Comparison of ENCODE assay signal across 17 cellular contexts in the genomic region with DNA sequence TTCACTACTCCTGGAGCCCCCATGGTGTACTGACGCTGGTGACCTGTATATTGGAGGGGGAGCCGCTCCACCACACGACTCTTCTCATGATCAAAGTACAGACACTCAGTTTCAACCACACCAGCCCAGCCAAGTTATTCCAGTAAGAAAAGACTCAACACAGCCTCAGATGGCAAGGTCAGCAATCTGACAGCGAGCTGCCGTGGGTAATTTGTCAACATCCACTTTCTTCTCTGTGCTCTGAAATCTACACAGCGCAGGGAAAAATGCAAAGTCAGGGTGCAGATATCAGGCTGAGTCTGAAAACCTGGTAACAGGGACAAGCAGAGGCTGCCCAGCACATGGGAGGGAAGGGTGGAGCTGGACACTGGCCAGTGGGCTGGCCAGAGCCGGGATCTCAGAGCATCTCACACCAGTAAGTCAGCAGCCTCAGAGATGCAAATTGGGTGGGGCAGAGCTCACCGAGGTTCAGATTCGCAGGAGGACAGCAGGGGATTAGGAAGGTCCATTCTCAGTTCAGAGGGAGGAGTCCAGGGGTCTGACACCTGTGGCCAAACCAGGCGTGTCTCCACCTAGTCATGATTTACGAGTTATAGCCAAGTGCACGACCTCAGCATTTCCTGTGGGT. TPM values are rescaled to one million over a fixed set of nuclear protein-coding genes. Genes with fewer than 3 reads are reported as not detected.
DNase-seq lines count a peak whose midpoint lies in the region; ATAC-seq, FAIRE-seq and TF ChIP-seq lines count a peak whose summit lies in the region.
"Had no signal": no experiment of that assay in that cellular context is flagged by ENCODE, and none has a peak within 500 bp of the region (broad histone marks: within the 10 kb centered on the region; RNA-seq: fewer than 3 reads in every experiment).

No MANE protein-coding gene starts in this region.

- no peak overlapping the region for H3K4me3 ChIP-seq in HCT116 (replicated peaks in 1 of 2; ENCODE audit: low read depth in 1 of 2, low read length in 2 of 2)
- no peak overlapping the region for H3K4me3 ChIP-seq in fibroblast of pulmonary artery (replicated peaks; ENCODE audit: low read depth, low read length)
- H3K4me3 ChIP-seq in pancreas = no peak overlapping the region
- H3K4me3 ChIP-seq: ascending aorta, gastroesophageal sphincter, prostate gland, SJSA1 had no signal

- no peaks in the 10 kb centered on the region for H3K9me2 ChIP-seq in HCT116 (ENCODE audit: insufficient read depth)

- intact Hi-C loops in HCT116 (cut with micrococcal nuclease) = no loop called here
- intact Hi-C loops in pancreas (cut with DNase I) = no loop called here

- no peak for TF ChIP-seq POLR2A in HCT116 (IDR thresholded peaks at IDR 0.05; ENCODE audit: borderline replicate concordance, extremely low read depth, insufficient read depth, insufficient read length)

- no peak overlapping the region for H3K27ac ChIP-seq in HCT116 (ENCODE audit: low read depth, low read length)
- H3K27ac ChIP-seq in RWPE1 = peak overlapping the region; percentile 28
- H3K27ac ChIP-seq in pancreas = no peak overlapping the region
- H3K27ac ChIP-seq: ascending aorta, gastroesophageal sphincter, prostate gland, SJSA1 had no signal

- RAD21 ChIA-PET in HCT116 (lab: Charles Lee; ENCODE audit: low non-redundant PET in 1 of 2, low total read pairs in 2 of 2, uncharacterized antibody in 2 of 2, unreplicated experiment in 2 of 2) = no interaction called here

- POLR2A ChIA-PET in HCT116 (lab: Charles Lee) (no interaction called here), RWPE1 (lab: Yijun Ruan, JAX; ENCODE audit: low non-redundant PET) (no interaction called here)

- no peak for FAIRE-seq in pancreas (lab: Jason Lieb, UNC)

- CTCF ChIA-PET in HCT116 (lab: Charles Lee) (no interaction called here), RWPE1 (lab: Yijun Ruan, JAX) (interaction anchor here (0.6 kb wide), 1 partner anchor 419 kb away, joined by 3 read pairs; no protein-coding TSS in a partner anchor)

- 15 to 17% methylated on average over 12 of the region's 12 CpGs for WGBS in pancreas, 2 donors

- H3K9me3 ChIP-seq in HCT116 (ENCODE audit: control insufficient read depth in 1 of 2, insufficient read depth in 1 of 2, low read depth in 1 of 2, low read length in 2 of 2) = no peaks in the 10 kb centered on the region; a peak in 1 of 4 replicates
- H3K9me3 ChIP-seq in pancreas = no peaks in the 10 kb centered on the region
- H3K9me3 ChIP-seq: ascending aorta, gastroesophageal sphincter, prostate gland, SJSA1 had no signal

- H3K27me3 ChIP-seq in HCT116 (ENCODE audit: insufficient read depth, low read length) (no peaks in the 10 kb centered on the region), pancreas (no peaks in the 10 kb centered on the region)
- H3K27me3 ChIP-seq: ascending aorta, gastroesophageal sphincter had no signal

- no peak overlapping the region for H3K4me3 Mint-ChIP-seq in activated T-cell treated with anti-CD3 and anti-CD28 coated beads, Interleukin-2, amount 50 U/mL, for 72 hours
- H3K4me3 Mint-ChIP-seq: activated CD4-positive, alpha-beta memory T cell treated with anti-CD3 and anti-CD28 coated beads for 36 hours; activated T-helper 17 cell treated with anti-CD3 and anti-CD28 coated beads, Interleukin-2, amount 50 U/mL, for 72 hours; immature natural killer cell had no signal

- ATAC-seq in HCT116 (peak; percentile 55), pancreas (peak; percentile 64 to 75 (median 68))
- ATAC-seq in activated T-cell treated with anti-CD3 and anti-CD28 coated beads, Interleukin-2, amount 50 U/mL, for 72 hours (replicated peaks in 1 of 2) = no peak
- ATAC-seq: activated T-helper 17 cell treated with anti-CD3 and anti-CD28 coated beads, Interleukin-2, amount 50 U/mL, for 72 hours; gastroesophageal sphincter had no signal

- H3K36me3 ChIP-seq in HCT116 (ENCODE audit: control insufficient read depth in 1 of 2, insufficient read depth in 2 of 2, low read length in 2 of 2) = no peaks in the 10 kb centered on the region
- no peaks in the 10 kb centered on the region for H3K36me3 ChIP-seq in pancreas
- H3K36me3 ChIP-seq: ascending aorta, gastroesophageal sphincter, prostate gland, SJSA1 had no signal

- no peaks in the 10 kb centered on the region for H3K9me3 Mint-ChIP-seq in activated T-cell treated with anti-CD3 and anti-CD28 coated beads, Interleukin-2, amount 50 U/mL, for 72 hours
- H3K9me3 Mint-ChIP-seq: activated CD4-positive, alpha-beta memory T cell treated with anti-CD3 and anti-CD28 coated beads for 36 hours; activated T-helper 17 cell treated with anti-CD3 and anti-CD28 coated beads, Interleukin-2, amount 50 U/mL, for 72 hours; immature natural killer cell had no signal

- H3K27me3 Mint-ChIP-seq in activated T-cell treated with anti-CD3 and anti-CD28 coated beads, Interleukin-2, amount 50 U/mL, for 72 hours (ENCODE audit: low read depth) = peaks cover 13% of the 10 kb centered on the region

- H3K4me2 ChIP-seq in HCT116 (ENCODE audit: low read length) = peak overlapping the region; percentile 26

- TF ChIP-seq RAD21 in HCT116 (IDR thresholded peaks at IDR 0.05; ENCODE audit: low read depth) = no peak

- H3K4me1 Mint-ChIP-seq in activated T-cell treated with anti-CD3 and anti-CD28 coated beads, Interleukin-2, amount 50 U/mL, for 72 hours (ENCODE audit: low read depth) = no peaks in the 10 kb centered on the region
- H3K4me1 Mint-ChIP-seq: activated T-helper 17 cell treated with anti-CD3 and anti-CD28 coated beads, Interleukin-2, amount 50 U/mL, for 72 hours; CD14-positive monocyte had no signal

- H4K20me1 ChIP-seq in HCT116 (ENCODE audit: insufficient read depth) = no peaks in the 10 kb centered on the region

- H3K9ac ChIP-seq in HCT116 (ENCODE audit: low read length) = no peak overlapping the region

- H3K27ac Mint-ChIP-seq in activated T-cell treated with anti-CD3 and anti-CD28 coated beads, Interleukin-2, amount 50 U/mL, for 72 hours = no peak overlapping the region
- H3K27ac Mint-ChIP-seq: activated CD4-positive, alpha-beta memory T cell treated with anti-CD3 and anti-CD28 coated beads for 36 hours; activated T-helper 17 cell treated with anti-CD3 and anti-CD28 coated beads, Interleukin-2, amount 50 U/mL, for 72 hours; immature natural killer cell had no signal

- BruUV-seq in HCT116 (replicated peaks; lab: Mats Ljungman, UMichigan) = no TSS peak

- H3K79me2 ChIP-seq in HCT116 (ENCODE audit: insufficient read depth, low read length) = no peaks in the 10 kb centered on the region

- no peak for TF ChIP-seq CTCF in HCT116 (IDR thresholded peaks at IDR 0.05 in 2 of 3, conservative IDR thresholded peaks at IDR 0.05 in 1 of 3; ENCODE audit: borderline replicate concordance in 1 of 3, insufficient read depth in 1 of 3, low read depth in 2 of 3, low read length in 2 of 3)
- no peak for TF ChIP-seq CTCF in RWPE1 (conservative IDR thresholded peaks at IDR 0.05; ENCODE audit: low read depth)
- no peak for TF ChIP-seq CTCF in fibroblast of pulmonary artery (IDR thresholded peaks at IDR 0.05; ENCODE audit: low read length, missing control alignments)
- TF ChIP-seq CTCF in pancreas (IDR thresholded peaks at IDR 0.05) = no peak

- DNase-seq in HCT116 (ENCODE audit: low read depth, low spot score) (no peak), RWPE1 (ENCODE audit: low spot score) (no peak), fibroblast of pulmonary artery (ENCODE audit: low read depth) (peak; percentile 16), pancreas (peak in 3 of 6 donors; percentile 49 to 59 (median 53)), hippocampal formation (lab: John Stamatoyannopoulos, UW) (no peak), kidney glomerular epithelial cell (lab: John Stamatoyannopoulos, UW) (no peak)
- DNase-seq in activated T-cell treated with anti-CD3 and anti-CD28 coated beads, Interleukin-2, amount 50 U/mL, for 72 hours = no peak
- DNase-seq: activated CD4-positive, alpha-beta memory T cell treated with anti-CD3 and anti-CD28 coated beads for 36 hours; DMS79 treated with DMSO at 0.1 percent for 48 hours; immature natural killer cell; NCI-H2029 treated with DMSO at 0.1 percent for 48 hours had no signal

- H3K4me1 ChIP-seq in HCT116 (ENCODE audit: control insufficient read depth in 1 of 2, insufficient read depth in 2 of 2, low read length in 2 of 2) (peaks cover 7 to 15% of the 10 kb centered on the region in 2 experiments), pancreas (peaks cover 0 to 6% (median 5%) of the 10 kb centered on the region in 3 donors)
- H3K4me1 ChIP-seq: prostate gland had no signal

- H2AFZ ChIP-seq in HCT116 (ENCODE audit: low read depth, low read length, poor library complexity, severe bottlenecking) = no peak overlapping the region

- H3K36me3 Mint-ChIP-seq in activated T-cell treated with anti-CD3 and anti-CD28 coated beads, Interleukin-2, amount 50 U/mL, for 72 hours (ENCODE audit: insufficient read depth in 2 of 2) = no peaks in the 10 kb centered on the region
- H3K36me3 Mint-ChIP-seq: activated CD4-positive, alpha-beta memory T cell treated with anti-CD3 and anti-CD28 coated beads for 36 hours; CD14-positive monocyte; immature natural killer cell had no signal

TF ChIP-seq in HCT116, 20 proteins besides CTCF, POLR2A, EP300 and RAD21:
- no peak for TF ChIP-seq ZNF274 (IDR thresholded peaks at IDR 0.05; ENCODE audit: low read depth, low read length)
- TF ChIP-seq CBX3 (IDR thresholded peaks at IDR 0.05; ENCODE audit: low read depth) = no peak
- TF ChIP-seq FOSL1 (IDR thresholded peaks at IDR 0.05; ENCODE audit: low read depth) = no peak
- TF ChIP-seq, protein P1, sequence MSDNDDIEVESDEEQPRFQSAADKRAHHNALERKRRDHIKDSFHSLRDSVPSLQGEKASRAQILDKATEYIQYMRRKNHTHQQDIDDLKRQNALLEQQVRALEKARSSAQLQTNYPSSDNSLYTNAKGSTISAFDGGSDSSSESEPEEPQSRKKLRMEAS (IDR thresholded peaks at IDR 0.05) = no peak
- no peak for TF ChIP-seq JUND (IDR thresholded peaks at IDR 0.05)
- no peak for TF ChIP-seq TCF7L2 (IDR thresholded peaks at IDR 0.05; ENCODE audit: borderline replicate concordance, extremely low read depth, insufficient read depth, insufficient read length)
- no peak for TF ChIP-seq ZFX (IDR thresholded peaks at IDR 0.05)
- no peak for TF ChIP-seq YY1 (IDR thresholded peaks at IDR 0.05; ENCODE audit: extremely low read depth, insufficient replicate concordance, low read depth, low read length)
- TF ChIP-seq, protein P2, sequence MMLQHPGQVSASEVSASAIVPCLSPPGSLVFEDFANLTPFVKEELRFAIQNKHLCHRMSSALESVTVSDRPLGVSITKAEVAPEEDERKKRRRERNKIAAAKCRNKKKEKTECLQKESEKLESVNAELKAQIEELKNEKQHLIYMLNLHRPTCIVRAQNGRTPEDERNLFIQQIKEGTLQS (IDR thresholded peaks at IDR 0.05) = no peak
- no peak for TF ChIP-seq POLR2AphosphoS5 (IDR thresholded peaks at IDR 0.05; ENCODE audit: low read depth, low read length)
- no peak for TF ChIP-seq SRF (IDR thresholded peaks at IDR 0.05; ENCODE audit: low read depth)
- no peak for TF ChIP-seq EZH2phosphoT487 (IDR thresholded peaks at IDR 0.05; ENCODE audit: borderline replicate concordance)

RNA-seq across cellular contexts. Expression of gene RPS6KA2, which starts 44.5 kb away (rescaled TPM):
- total RNA-seq in HCT116 (2021; ENCODE audit: unreplicated experiment) (8.5 TPM), pancreas (10 to 100 TPM; 17.3 to 95.4 (median 23.6) TPM)
- polyA plus RNA-seq in HCT116 (2012) = 4.9 and 5.5 TPM in 2 replicates
- 10 to 100 TPM in 1 of 2 donors, 1 to 10 TPM in 1; 7.9 to 11.2 TPM for polyA plus RNA-seq in pancreas
- total RNA-seq in activated T-cell treated with anti-CD3 and anti-CD28 coated beads, Interleukin-2, amount 50 U/mL, for 72 hours = 10 to 100 TPM; 28.1 to 28.5 TPM

Comparison
In these comparisons a context has a peak if more than half of its experiments do, and no peak if none do; other contexts are left out.
1. ATAC-seq: peak in HCT116 (single experiment) and pancreas (4 of 4); none in activated T-cell treated with anti-CD3 and anti-CD28 coated beads, Interleukin-2, amount 50 U/mL, for 72 hours (0 of 2).